In the genomic region with DNA sequence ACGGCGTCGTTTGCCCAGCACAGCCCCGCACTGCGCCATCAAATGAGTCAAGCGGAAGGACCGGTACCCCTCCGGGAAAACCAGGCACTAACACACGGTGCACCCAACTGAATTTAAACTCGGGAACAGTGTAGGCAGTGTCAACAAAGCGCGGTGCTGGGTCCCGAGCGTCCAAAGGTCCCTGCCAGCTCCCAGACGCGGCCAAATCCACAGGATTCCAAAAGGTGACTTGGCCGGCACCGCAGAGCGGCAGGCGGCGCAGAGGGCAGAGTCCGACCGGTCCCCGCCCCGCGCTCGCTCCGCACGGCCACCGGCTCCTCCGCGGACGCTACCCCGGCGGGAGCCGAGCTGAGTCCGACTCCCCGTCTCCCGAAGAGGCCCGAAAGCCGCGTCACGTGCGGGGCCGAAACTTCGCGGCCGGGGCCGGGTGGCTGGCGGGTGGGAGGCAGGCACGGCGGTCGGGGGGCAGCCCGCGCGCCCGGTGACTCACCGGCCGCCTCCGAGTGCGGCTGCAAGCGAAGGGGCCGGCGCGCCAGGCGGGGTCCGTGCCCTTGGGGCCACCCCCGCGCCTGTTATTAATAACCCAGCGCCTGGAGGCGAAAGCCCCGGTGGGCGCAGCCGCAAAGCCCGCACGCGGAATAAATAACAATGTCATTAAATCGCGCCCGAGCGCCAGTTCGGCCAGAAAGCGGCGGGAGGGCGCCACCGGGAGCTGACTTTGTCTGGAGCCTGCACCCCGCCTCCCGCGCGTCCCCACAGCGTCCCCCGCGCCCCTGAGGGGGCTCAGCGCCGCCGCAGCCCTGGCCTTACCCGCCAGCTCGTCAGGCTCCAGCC, we compare ENCODE assay signal across 7 cellular contexts. TPM values are rescaled to one million over a fixed set of nuclear protein-coding genes. Genes with fewer than 3 reads are reported as not detected.
DNase-seq lines count a peak whose midpoint lies in the region; ATAC-seq and TF ChIP-seq lines count a peak whose summit lies in the region.

No MANE protein-coding gene starts in this region.

- H3K79me1 ChIP-seq in IMR-90 (ENCODE audit: low read depth in 1 of 2, low read length in 2 of 2), result peaks cover 10 to 41% of the 10 kb centered on the region in 2 experiments

- H3K9me1 ChIP-seq in IMR-90 (ENCODE audit: insufficient read depth, low read length), result 0 out of 2 replicates have a peak, but pooled peaks cover 3% of the 10 kb centered on the region

- H3K4me1 ChIP-seq in IMR-90 (ENCODE audit: control insufficient read depth, insufficient read depth, low read length), result peaks cover 6% of the 10 kb centered on the region

- H3K27me3 Mint-ChIP-seq in chondrocyte (ENCODE audit: low read depth), result no peaks in the 10 kb centered on the region

- H2AFZ ChIP-seq in IMR-90 (replicated peaks; ENCODE audit: low read length, poor library complexity), result peak overlapping the region; percentile 90

- POLR2A ChIA-PET in IMR-90 (lab: Charles Lee; ENCODE audit: unreplicated experiment), result interaction anchor here (0.6 kb wide), 1 partner anchor 15 kb away, joined by 6 read pairs; no protein-coding TSS in a partner anchor

- H3K4ac ChIP-seq in IMR-90 (ENCODE audit: low read depth, low read length), result peak overlapping the region; percentile 62

- in situ Hi-C loops in IMR-90 (cut with MboI; ENCODE audit: low sequenced_read_pairs), result loop anchor here (10.0 to 25.0 kb wide), 2 partner anchors 55 to 153 kb away; no protein-coding TSS in a partner anchor

- peak overlapping the region; percentile 50 for H4K91ac ChIP-seq in IMR-90 (ENCODE audit: insufficient read depth, low read depth, low read length)

- H4K20me1 ChIP-seq in IMR-90 (ENCODE audit: insufficient read depth, low read length), result peaks cover 4% of the 10 kb centered on the region

- 1% methylated on average over 55 of the region's 98 CpGs; no CpG with 5 or more reads in 1 of the 2 experiments for WGBS in IMR-90 (ENCODE audit: extremely low coverage in 2 of 2, insufficient read length in 1 of 2), 2 experiments

- peak overlapping the region; percentile 73 for H3K4me3 ChIP-seq in IMR-90 (ENCODE audit: insufficient read depth, low read depth, low read length)
- H3K4me3 ChIP-seq in SK-N-MC, result peak overlapping the region; percentile 82

- peak overlapping the region; percentile 55 to 66; a peak in 2 of 4 replicates for H4K8ac ChIP-seq in IMR-90 (ENCODE audit: low read depth in 2 of 2, low read length in 2 of 2)

- peak overlapping the region; percentile 32 for H3K23ac ChIP-seq in IMR-90 (ENCODE audit: low read depth, low read length)

- peak overlapping the region; percentile 84 for H3K14ac ChIP-seq in IMR-90 (replicated peaks; ENCODE audit: low read depth, low read length)

- peak overlapping the region; percentile 63; the same call in 1 of the 2 replicates for H3K56ac ChIP-seq in IMR-90 (ENCODE audit: extremely low read depth, insufficient read depth, low read length)

- CTCF ChIA-PET in IMR-90 (lab: Yijun Ruan, JAX), result interaction anchor here (1.1 to 1.5 kb wide), 2 partner anchors 72 to 187 kb away, joined by 3 read pairs; no protein-coding TSS in a partner anchor

- H3K9ac ChIP-seq in IMR-90 (ENCODE audit: low read depth, low read length) (peak overlapping the region; percentile 75), SK-N-MC (ENCODE audit: insufficient read length) (peak overlapping the region; percentile 59)

- no peaks in the 10 kb centered on the region for H3K27me3 ChIP-seq in IMR-90 (ENCODE audit: control insufficient read depth, insufficient read depth, low read length)

- no peak overlapping the region for H2BK20ac ChIP-seq in IMR-90 (ENCODE audit: low read depth, low read length)

- peak overlapping the region; percentile 89 for H3K4me3 Mint-ChIP-seq in chondrocyte (ENCODE audit: unreplicated experiment)

- H2BK5ac ChIP-seq in IMR-90 (ENCODE audit: low read depth, low read length, poor library complexity, severe bottlenecking), result peak overlapping the region; percentile 72

- H3K27ac ChIP-seq in IMR-90 (ENCODE audit: insufficient read depth, low read length) (peak overlapping the region; percentile 79), SK-N-MC (no peak overlapping the region)

- H3K18ac ChIP-seq in IMR-90 (ENCODE audit: low read depth, low read length), result peak overlapping the region; percentile 63

- no TSS peak for BruUV-seq in IMR-90 (replicated peaks; lab: Mats Ljungman, UMichigan)

- H3K36me3 ChIP-seq in IMR-90 (ENCODE audit: control insufficient read depth, insufficient read depth, low read length) (no peaks in the 10 kb centered on the region), SK-N-MC (ENCODE audit: insufficient read depth, low read length) (no peaks in the 10 kb centered on the region)

- 0 out of 2 replicates have a peak overlapping the region, but pooled peaks have one; percentile 57 for H4K5ac ChIP-seq in IMR-90 (ENCODE audit: low read depth, low read length)

- intact Hi-C loops in IMR-90 (cut with micrococcal nuclease), result loop anchor here (1.0 to 5.0 kb wide), 3 partner anchors 47 to 187 kb away; no protein-coding TSS in a partner anchor

- H3K4me2 ChIP-seq in IMR-90 (ENCODE audit: low read depth, low read length), result peak overlapping the region; percentile 74

- peaks cover 38% of the 10 kb centered on the region for H3K4me1 Mint-ChIP-seq in chondrocyte (ENCODE audit: low read depth)

- no peak overlapping the region for H2BK15ac ChIP-seq in IMR-90 (ENCODE audit: low read depth, low read length)

- H3K9me3 ChIP-seq in IMR-90 (ENCODE audit: control insufficient read depth, insufficient read depth, low read length) (no peaks in the 10 kb centered on the region), SK-N-MC (ENCODE audit: low read depth, low read length) (no peaks in the 10 kb centered on the region)

- ATAC-seq in GM21717 (IDR thresholded peaks at IDR 0.05; ENCODE audit: unreplicated experiment), result peak; percentile 40
- ATAC-seq in IMR-90 (ENCODE audit: low read depth), result peak; percentile 54

- H3K36me3 Mint-ChIP-seq in chondrocyte (ENCODE audit: low read depth), result no peaks in the 10 kb centered on the region

- H2AK5ac ChIP-seq in IMR-90 (ENCODE audit: low read depth, low read length), result no peak overlapping the region

- peak overlapping the region; percentile 90 for H3K27ac Mint-ChIP-seq in chondrocyte (ENCODE audit: unreplicated experiment)

- TF ChIP-seq CTCF in GM10266 (IDR thresholded peaks at IDR 0.05; ENCODE audit: control insufficient read depth, insufficient read depth, low read depth, missing control alignments), result peak; percentile 32
- no peak for TF ChIP-seq CTCF in IMR-90 (conservative IDR thresholded peaks at IDR 0.05; ENCODE audit: low read depth, low read length)
- peak; percentile 55 for TF ChIP-seq CTCF in chondrocyte (IDR thresholded peaks at IDR 0.05)

- peak overlapping the region; percentile 74 for H2AK9ac ChIP-seq in IMR-90 (replicated peaks; ENCODE audit: low read depth, low read length, poor library complexity)

- peak overlapping the region; percentile 73 for H2BK120ac ChIP-seq in IMR-90 (ENCODE audit: low read depth, low read length)

- no peak for TF ChIP-seq RAD21 in IMR-90 (IDR thresholded peaks at IDR 0.05; ENCODE audit: low read length)

- dilution Hi-C loops in IMR-90 (cut with HindIII; ENCODE audit: low sequenced_read_pairs, unreplicated experiment), result no loop called here

- H3K9me3 Mint-ChIP-seq in chondrocyte (ENCODE audit: low read depth), result no peaks in the 10 kb centered on the region

- DNase-seq in GM10266 (ENCODE audit: extremely low spot score) (peak; percentile 62), IMR-90 (peak; percentile 58), SK-N-MC (ENCODE audit: low read depth, low spot score) (no peak), chondrocyte (ENCODE audit: low spot score) (no peak), kidney glomerular epithelial cell (lab: John Stamatoyannopoulos, UW) (peak; percentile 48)
- DNase-seq in stimulated activated CD4-positive, alpha-beta T cell treated with anti-CD3 and anti-CD28 coated beads, Interleukin-12 subunit alpha, Interleukin-12 subunit beta, amount 100 ng/mL, for 4 hours, result peak; percentile 13

- peak; percentile 63; the same call in 1 of the 2 replicates for TF ChIP-seq POLR2A in IMR-90 (IDR thresholded peaks at IDR 0.05; ENCODE audit: low read depth, low read length)

TF ChIP-seq in IMR-90, 13 proteins besides CTCF, POLR2A, EP300 and RAD21:
- TF ChIP-seq MXI1 (IDR thresholded peaks at IDR 0.05; ENCODE audit: borderline replicate concordance, low read depth, low read length), result peak; percentile 14; the same call in 1 of the 2 replicates
- peak; percentile 65 for TF ChIP-seq FOS (IDR thresholded peaks at IDR 0.05; ENCODE audit: low read depth, low read length)
- peak; percentile 96 for TF ChIP-seq BHLHE40 (IDR thresholded peaks at IDR 0.05; ENCODE audit: low read depth, low read length)
- TF ChIP-seq, protein P1, sequence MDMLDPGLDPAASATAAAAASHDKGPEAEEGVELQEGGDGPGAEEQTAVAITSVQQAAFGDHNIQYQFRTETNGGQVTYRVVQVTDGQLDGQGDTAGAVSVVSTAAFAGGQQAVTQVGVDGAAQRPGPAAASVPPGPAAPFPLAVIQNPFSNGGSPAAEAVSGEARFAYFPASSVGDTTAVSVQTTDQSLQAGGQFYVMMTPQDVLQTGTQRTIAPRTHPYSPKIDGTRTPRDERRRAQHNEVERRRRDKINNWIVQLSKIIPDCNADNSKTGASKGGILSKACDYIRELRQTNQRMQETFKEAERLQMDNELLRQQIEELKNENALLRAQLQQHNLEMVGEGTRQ (IDR thresholded peaks at IDR 0.05; ENCODE audit: low read depth, low read length), result peak; percentile 93
- TF ChIP-seq NFE2L2 (IDR thresholded peaks at IDR 0.05; ENCODE audit: low read depth, low read length), result no peak
- TF ChIP-seq CHD1 (IDR thresholded peaks at IDR 0.05; ENCODE audit: low read depth, low read length), result no peak

RNA-seq across cellular contexts. Expression of a gene that starts 0.8 kb away (rescaled TPM):
- total RNA-seq in IMR-90 (2012; rRNA removed) (11.9 and 13.4 TPM in 2 replicates), chondrocyte (12.5 to 22.2 TPM (median 14.1 TPM) in 3 replicates)
- 5.5 and 5.6 TPM in 2 replicates for polyA plus RNA-seq in IMR-90 (2012; rRNA removed)
- 2.3 and 2.7 TPM in 2 replicates for polyA plus RNA-seq in IMR-90 (2012; cell fraction: cytosol; rRNA removed)
- 0.94 and 5.0 TPM in 2 replicates for polyA plus RNA-seq in IMR-90 (2012; cell fraction: nucleus; rRNA removed; ENCODE audit: low replicate concordance)

Comparison
In these comparisons a context has a peak if more than half of its experiments do, and no peak if none do; other contexts are left out.
1. DNase-seq: peak in GM10266 (single experiment), IMR-90 (single experiment), kidney glomerular epithelial cell (single experiment) and stimulated activated CD4-positive, alpha-beta T cell treated with anti-CD3 and anti-CD28 coated beads, Interleukin-12 subunit alpha, Interleukin-12 subunit beta, amount 100 ng/mL, for 4 hours (single experiment); none in SK-N-MC (single experiment) and chondrocyte (single experiment).